In the genomic region with DNA sequence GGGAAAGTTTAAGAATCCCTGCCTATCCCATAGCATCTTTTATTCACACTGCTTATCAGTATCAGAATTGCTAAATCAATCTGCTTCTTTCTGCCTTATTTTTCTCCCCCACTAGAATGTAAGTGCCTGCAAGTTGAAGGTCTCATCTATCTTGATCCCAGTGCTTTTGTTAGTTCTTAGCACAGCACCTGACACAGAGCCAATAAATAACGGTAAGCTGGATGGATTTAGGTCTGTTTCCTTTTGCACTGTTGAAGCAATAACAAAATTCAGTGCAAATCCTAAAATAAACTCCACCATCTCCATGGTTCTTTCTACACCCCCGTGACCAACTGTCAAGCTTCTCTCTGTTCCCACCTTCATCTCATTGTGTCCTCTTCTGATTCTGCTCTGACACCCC, we compare ENCODE assay signal across 21 cellular contexts.
"Had no signal": no experiment of that assay in that cellular context is flagged by ENCODE, and none has a peak within 500 bp of the region (broad histone marks: within the 10 kb centered on the region; RNA-seq: fewer than 3 reads in every experiment).

No MANE protein-coding gene starts in this region.

- H3K27ac Mint-ChIP-seq: activated CD8-positive, alpha-beta T cell treated with anti-CD3 and anti-CD28 coated beads, Interleukin-2, amount 10 ng/mL, durations not matched to agents 7 days and 5 days; activated naive CD4-positive, alpha-beta T cell treated with anti-CD3 and anti-CD28 coated beads, Interleukin-2, amount 50 U/mL, for 72 hours; mesothelial cell of epicardium; natural killer cell treated with Interleukin-12 subunit alpha and Interleukin-12 subunit beta and Interleukin-15 and Interleukin-18, amount 100 ng/mL, for 72 hours; stimulated activated naive CD8-positive, alpha-beta T cell treated with anti-CD3 and anti-CD28 coated beads, Interleukin-15, amount 100 ng/mL, for 72 hours; type B pancreatic cell had no signal

- H3K36me3 ChIP-seq: left lung, ovary, prostate gland, right atrium auricular region, vagina had no signal

- H3K9me3 ChIP-seq: left lung, ovary, prostate gland, right atrium auricular region, vagina had no signal

- H3K4me1 ChIP-seq: prostate gland had no signal

- ATAC-seq: activated CD8-positive, alpha-beta T cell treated with anti-CD3 and anti-CD28 coated beads, Interleukin-2, amount 10 ng/mL, durations not matched to agents 7 days and 5 days; activated naive CD4-positive, alpha-beta T cell treated with anti-CD3 and anti-CD28 coated beads, Interleukin-2, amount 50 U/mL, for 72 hours; foreskin keratinocyte; left lung; natural killer cell treated with Interleukin-12 subunit alpha and Interleukin-12 subunit beta and Interleukin-15 and Interleukin-18, amount 100 ng/mL, for 72 hours; stimulated activated naive CD8-positive, alpha-beta T cell treated with anti-CD3 and anti-CD28 coated beads, Interleukin-15, amount 100 ng/mL, for 72 hours had no signal

- H3K27me3 Mint-ChIP-seq: stimulated activated naive CD8-positive, alpha-beta T cell treated with anti-CD3 and anti-CD28 coated beads, Interleukin-15, amount 100 ng/mL, for 72 hours had no signal

- H3K36me3 Mint-ChIP-seq: activated naive CD4-positive, alpha-beta T cell treated with anti-CD3 and anti-CD28 coated beads, Interleukin-2, amount 50 U/mL, for 72 hours; mesothelial cell of epicardium; natural killer cell treated with Interleukin-12 subunit alpha and Interleukin-12 subunit beta and Interleukin-15 and Interleukin-18, amount 100 ng/mL, for 72 hours; type B pancreatic cell had no signal

- H3K27ac ChIP-seq: epithelial cell of prostate, foreskin keratinocyte, left lung, ovary, prostate gland, right atrium auricular region, vagina had no signal

- H3K4me3 Mint-ChIP-seq: activated CD8-positive, alpha-beta T cell treated with anti-CD3 and anti-CD28 coated beads, Interleukin-2, amount 10 ng/mL, durations not matched to agents 7 days and 5 days; mesothelial cell of epicardium; natural killer cell treated with Interleukin-12 subunit alpha and Interleukin-12 subunit beta and Interleukin-15 and Interleukin-18, amount 100 ng/mL, for 72 hours; stimulated activated naive CD8-positive, alpha-beta T cell treated with anti-CD3 and anti-CD28 coated beads, Interleukin-15, amount 100 ng/mL, for 72 hours; type B pancreatic cell had no signal

- DNase-seq: activated CD4-positive, alpha-beta T cell treated with anti-CD3 and anti-CD28 coated beads for 1 hour; activated CD4-positive, alpha-beta T cell treated with anti-CD3 and anti-CD28 coated beads, Interleukin-2, amount 50 U/mL, for 1 hour; activated CD8-positive, alpha-beta T cell treated with anti-CD3 and anti-CD28 coated beads, Interleukin-2, amount 10 ng/mL, durations not matched to agents 7 days and 5 days; activated T-cell treated with anti-CD3 and anti-CD28 coated beads, Interleukin-2, amount 50 U/mL, for 1 hour; cerebellar nuclear complex; foreskin keratinocyte; kidney glomerular epithelial cell; left lung; ovary; stimulated activated CD4-positive, alpha-beta T cell treated with anti-CD3 and anti-CD28 coated beads, Interleukin-12 subunit alpha, Interleukin-12 subunit beta, amount 100 ng/mL, for 4 hours; stimulated activated naive CD8-positive, alpha-beta T cell treated with anti-CD3 and anti-CD28 coated beads, Interleukin-15, amount 100 ng/mL, for 72 hours; T-helper 1 cell; T-helper 9 cell had no signal

- H3K27me3 ChIP-seq: foreskin keratinocyte, left lung, ovary, right atrium auricular region, vagina had no signal

- H3K4me1 Mint-ChIP-seq: mesothelial cell of epicardium had no signal

- H3K4me3 ChIP-seq: left lung, ovary, prostate gland, right atrium auricular region, vagina had no signal
